In genomic region chr9:114691046-114691955, GRCh38 we compare ENCODE assay signal across 10 cellular contexts. TPM values are rescaled to one million over a fixed set of nuclear protein-coding genes. Genes with fewer than 3 reads are reported as not detected.
A peak's percentile ranks its signal among the peaks of the same experiment; 100 is the strongest.
DNase-seq lines count a peak whose midpoint lies in the region; ATAC-seq and TF ChIP-seq lines count a peak whose summit lies in the region.
"Had no signal": no experiment of that assay in that cellular context is flagged by ENCODE, and none has a peak within 500 bp of the region (broad histone marks: within the 10 kb centered on the region; RNA-seq: fewer than 3 reads in every experiment).

No MANE protein-coding gene starts in this region.

- peak overlapping the region; percentile 65 for H3K27ac ChIP-seq in IMR-90 (ENCODE audit: insufficient read depth, low read length)
- H3K27ac ChIP-seq: 22Rv1 had no signal

- H3K18ac ChIP-seq in IMR-90 (ENCODE audit: low read depth, low read length): peak overlapping the region; percentile 67

- no peaks in the 10 kb centered on the region for H3K36me3 Mint-ChIP-seq in stimulated activated memory B cell treated with anti-CD40 and anti-IgM and Interleukin-4, amounts not matched to agents 10 μg/mL and 1 μg/mL and 100 μg/mL, for 72 hours

- dilution Hi-C loops in IMR-90 (cut with HindIII; ENCODE audit: low sequenced_read_pairs, unreplicated experiment): no loop called here

- H2BK5ac ChIP-seq in IMR-90 (ENCODE audit: low read depth, low read length, poor library complexity, severe bottlenecking): peak overlapping the region; percentile 78

- no peaks in the 10 kb centered on the region for H3K36me3 ChIP-seq in IMR-90 (ENCODE audit: control insufficient read depth, insufficient read depth, low read length)

- H2BK15ac ChIP-seq in IMR-90 (ENCODE audit: low read depth, low read length): peak overlapping the region; percentile 91

- H3K56ac ChIP-seq in IMR-90 (ENCODE audit: extremely low read depth, insufficient read depth, low read length): peak overlapping the region; percentile 78

- peak; percentile 92 for ATAC-seq in IMR-90 (ENCODE audit: low read depth)
- ATAC-seq in stimulated activated memory B cell treated with anti-CD40 and anti-IgM and Interleukin-4, amounts not matched to agents 10 μg/mL and 1 μg/mL and 100 μg/mL, for 72 hours: peak; percentile 97

- H2AFZ ChIP-seq in IMR-90 (replicated peaks; ENCODE audit: low read length, poor library complexity): peak overlapping the region; percentile 79

- H2BK20ac ChIP-seq in IMR-90 (ENCODE audit: low read depth, low read length): peak overlapping the region; percentile 98

- CTCF ChIA-PET in IMR-90 (lab: Yijun Ruan, JAX): interaction anchor here (0.9 to 2.6 kb wide), 4 partner anchors 10 to 223 kb away, joined by 3 to 18 read pairs (median 4); partner anchors contain the start of gene TEX48

- peak overlapping the region; percentile 4; the same call in 1 of the 2 replicates for H3K9ac ChIP-seq in IMR-90 (ENCODE audit: low read depth, low read length)

- H4K8ac ChIP-seq in IMR-90 (ENCODE audit: low read depth in 2 of 2, low read length in 2 of 2): peak overlapping the region; percentile 65 to 91

- H3K27me3 Mint-ChIP-seq in stimulated activated memory B cell treated with anti-CD40 and anti-IgM and Interleukin-4, amounts not matched to agents 10 μg/mL and 1 μg/mL and 100 μg/mL, for 72 hours: peaks cover 13% of the 10 kb centered on the region

- no peak for TF ChIP-seq POLR2A in IMR-90 (IDR thresholded peaks at IDR 0.05; ENCODE audit: low read depth, low read length)

- no peaks in the 10 kb centered on the region for H3K27me3 ChIP-seq in IMR-90 (ENCODE audit: control insufficient read depth, insufficient read depth, low read length)

- H3K4me3 ChIP-seq in IMR-90 (ENCODE audit: insufficient read depth, low read depth, low read length): no peak overlapping the region
- no peak overlapping the region for H3K4me3 ChIP-seq in fibroblast of villous mesenchyme (ENCODE audit: low read depth, low read length)

- peaks cover 13% of the 10 kb centered on the region for H3K4me1 ChIP-seq in IMR-90 (ENCODE audit: control insufficient read depth, insufficient read depth, low read length)

- H4K5ac ChIP-seq in IMR-90 (ENCODE audit: low read depth, low read length): peak overlapping the region; percentile 53

- peak overlapping the region; percentile 57 for H3K27ac Mint-ChIP-seq in stimulated activated memory B cell treated with anti-CD40 and anti-IgM and Interleukin-4, amounts not matched to agents 10 μg/mL and 1 μg/mL and 100 μg/mL, for 72 hours
- H3K27ac Mint-ChIP-seq: dendritic cell treated with granulocyte-macrophage colony-stimulating factor and Interleukin-4, amounts not matched to agents 40 ng/mL and 50 ng/mL, for 4 days had no signal

- H3K14ac ChIP-seq in IMR-90 (replicated peaks; ENCODE audit: low read depth, low read length): peak overlapping the region; percentile 95

- peak overlapping the region; percentile 57 for H2AK9ac ChIP-seq in IMR-90 (replicated peaks; ENCODE audit: low read depth, low read length, poor library complexity)

- peak; percentile 61 for DNase-seq in NK-92 treated with Interleukin-12 subunit alpha and Interleukin-12 subunit beta, amount 100 ng/mL, for 24 hours (lab: John Stamatoyannopoulos, UW)
- DNase-seq in NK-92 (lab: John Stamatoyannopoulos, UW; ENCODE audit: unreplicated experiment): no peak
- DNase-seq in IMR-90: peak; percentile 91
- DNase-seq in activated CD8-positive, alpha-beta memory T cell treated with anti-CD3 and anti-CD28 coated beads, Interleukin-2, amount 50 U/mL, for 48 hours: peak; percentile 73
- DNase-seq in fibroblast of villous mesenchyme (ENCODE audit: low read depth): peak; percentile 70
- no peak for DNase-seq in amygdala (lab: John Stamatoyannopoulos, UW)
- no peak for DNase-seq in NCI-H1694 (lab: John Stamatoyannopoulos, UW)

- peak overlapping the region; percentile 99 for H2BK120ac ChIP-seq in IMR-90 (ENCODE audit: low read depth, low read length)

- H2AK5ac ChIP-seq in IMR-90 (ENCODE audit: low read depth, low read length): peak overlapping the region; percentile 97

- POLR2A ChIA-PET in IMR-90 (lab: Charles Lee; ENCODE audit: unreplicated experiment): interaction anchor here (0.5 kb wide), 1 partner anchor 789 kb away, joined by 3 read pairs; no protein-coding TSS in a partner anchor

- no peaks in the 10 kb centered on the region for H3K9me3 ChIP-seq in IMR-90 (ENCODE audit: control insufficient read depth, insufficient read depth, low read length)

- in situ Hi-C loops in IMR-90 (cut with MboI; ENCODE audit: low sequenced_read_pairs): no loop called here

- H3K4me3 Mint-ChIP-seq in stimulated activated memory B cell treated with anti-CD40 and anti-IgM and Interleukin-4, amounts not matched to agents 10 μg/mL and 1 μg/mL and 100 μg/mL, for 72 hours: peak overlapping the region; percentile 23
- H3K4me3 Mint-ChIP-seq: dendritic cell treated with granulocyte-macrophage colony-stimulating factor and Interleukin-4, amounts not matched to agents 40 ng/mL and 50 ng/mL, for 4 days had no signal

- H4K20me1 ChIP-seq in IMR-90 (ENCODE audit: insufficient read depth, low read length): no peaks in the 10 kb centered on the region

- peak overlapping the region; percentile 96 for H4K91ac ChIP-seq in IMR-90 (ENCODE audit: insufficient read depth, low read depth, low read length)

- peaks cover 18% of the 10 kb centered on the region for H3K9me1 ChIP-seq in IMR-90 (ENCODE audit: insufficient read depth, low read length)

- H3K4me1 Mint-ChIP-seq in stimulated activated memory B cell treated with anti-CD40 and anti-IgM and Interleukin-4, amounts not matched to agents 10 μg/mL and 1 μg/mL and 100 μg/mL, for 72 hours: peaks cover 32% of the 10 kb centered on the region

- peak overlapping the region; percentile 69 for H3K4me2 ChIP-seq in IMR-90 (ENCODE audit: low read depth, low read length)

- intact Hi-C loops in IMR-90 (cut with micrococcal nuclease): no loop called here

- no CpG with 5 or more reads among the region's 11 CpGs for WGBS in IMR-90 (ENCODE audit: extremely low coverage in 2 of 2, insufficient read length in 1 of 2), 2 experiments

- BruUV-seq in IMR-90 (replicated peaks; lab: Mats Ljungman, UMichigan): no TSS peak

- no peaks in the 10 kb centered on the region for H3K79me1 ChIP-seq in IMR-90 (ENCODE audit: low read depth in 1 of 2, low read length in 2 of 2)

- TF ChIP-seq CTCF in IMR-90 (conservative IDR thresholded peaks at IDR 0.05; ENCODE audit: low read depth, low read length): no peak
- no peak for TF ChIP-seq CTCF in fibroblast of villous mesenchyme (IDR thresholded peaks at IDR 0.05; ENCODE audit: insufficient read depth, low read depth, low read length)

- H3K23ac ChIP-seq in IMR-90 (ENCODE audit: low read depth, low read length): peak overlapping the region; percentile 95

- no peaks in the 10 kb centered on the region for H3K9me3 Mint-ChIP-seq in stimulated activated memory B cell treated with anti-CD40 and anti-IgM and Interleukin-4, amounts not matched to agents 10 μg/mL and 1 μg/mL and 100 μg/mL, for 72 hours
- H3K9me3 Mint-ChIP-seq: dendritic cell treated with granulocyte-macrophage colony-stimulating factor and Interleukin-4, amounts not matched to agents 40 ng/mL and 50 ng/mL, for 4 days had no signal

- TF ChIP-seq RAD21 in IMR-90 (IDR thresholded peaks at IDR 0.05; ENCODE audit: low read length): no peak

- peak overlapping the region; percentile 97 for H3K4ac ChIP-seq in IMR-90 (ENCODE audit: low read depth, low read length)

TF ChIP-seq in IMR-90, 13 proteins besides CTCF, POLR2A, EP300 and RAD21 (continues in another document):
- no peak for TF ChIP-seq SMC3 (IDR thresholded peaks at IDR 0.05; ENCODE audit: low read depth, low read length)
- no peak for TF ChIP-seq CHD1 (IDR thresholded peaks at IDR 0.05; ENCODE audit: low read depth, low read length)
- 0 out of 2 replicates have a peak, but pooled peaks have one; percentile 21 for TF ChIP-seq CEBPB (IDR thresholded peaks at IDR 0.05; ENCODE audit: low read depth, low read length)
- no peak for TF ChIP-seq MXI1 (IDR thresholded peaks at IDR 0.05; ENCODE audit: borderline replicate concordance, low read depth, low read length)
- peak; percentile 76 for TF ChIP-seq RCOR1 (IDR thresholded peaks at IDR 0.05; ENCODE audit: insufficient replicate concordance, low read length)
- TF ChIP-seq BHLHE40 (IDR thresholded peaks at IDR 0.05; ENCODE audit: low read depth, low read length): peak; percentile 76; the same call in 1 of the 2 replicates
- TF ChIP-seq USF2 (IDR thresholded peaks at IDR 0.05; ENCODE audit: low read depth, low read length): peak; percentile 43; the same call in 1 of the 2 replicates
- TF ChIP-seq MAZ (IDR thresholded peaks at IDR 0.05; ENCODE audit: borderline replicate concordance, low read depth, low read length): no peak
- no peak for TF ChIP-seq NFE2L2 (IDR thresholded peaks at IDR 0.05; ENCODE audit: low read depth, low read length)
- TF ChIP-seq ELK1 (IDR thresholded peaks at IDR 0.05; ENCODE audit: borderline replicate concordance, low read depth, low read length): no peak
- peak; percentile 90 for TF ChIP-seq FOS (IDR thresholded peaks at IDR 0.05; ENCODE audit: low read depth, low read length)

RNA-seq across cellular contexts. Expression of gene TEX48, which starts 9.3 kb away (rescaled TPM):
- not detected in 2 replicates for total RNA-seq in IMR-90 (2012; rRNA removed)
- not detected in 2 replicates for polyA plus RNA-seq in IMR-90 (2012; rRNA removed)
- not detected in 2 replicates for polyA plus RNA-seq in IMR-90 (2012; cell fraction: cytosol; rRNA removed)
- polyA plus RNA-seq in IMR-90 (2012; cell fraction: nucleus; rRNA removed; ENCODE audit: low replicate concordance): not detected in 2 replicates
- total RNA-seq in fibroblast of villous mesenchyme: not detected in 2 replicates

RNA-seq across cellular contexts. Expression of gene TEX53, which starts 33.7 kb away (rescaled TPM):
- total RNA-seq in IMR-90 (2012; rRNA removed): not detected in 2 replicates
- polyA plus RNA-seq in IMR-90 (2012; rRNA removed): not detected in 2 replicates
- polyA plus RNA-seq in IMR-90 (2012; cell fraction: cytosol; rRNA removed): not detected in 2 replicates
- polyA plus RNA-seq in IMR-90 (2012; cell fraction: nucleus; rRNA removed; ENCODE audit: low replicate concordance): not detected in 2 replicates
- total RNA-seq in fibroblast of villous mesenchyme: not detected in 2 replicates

Comparison
In these comparisons a context has a peak if more than half of its experiments do, and no peak if none do; other contexts are left out.
1. DNase-seq: peak in NK-92 treated with Interleukin-12 subunit alpha and Interleukin-12 subunit beta, amount 100 ng/mL, for 24 hours (single experiment), IMR-90 (single experiment), activated CD8-positive, alpha-beta memory T cell treated with anti-CD3 and anti-CD28 coated beads, Interleukin-2, amount 50 U/mL, for 48 hours (single experiment) and fibroblast of villous mesenchyme (single experiment); none in NK-92 (single experiment), amygdala (0 of 56) and NCI-H1694 (single experiment).